Comparison of ENCODE assay signal across 8 cellular contexts in genomic region chr6:96923871-96924493, GRCh38. TPM values are rescaled to one million over a fixed set of nuclear protein-coding genes. Genes with fewer than 3 reads are reported as not detected.
DNase-seq lines count a peak whose midpoint lies in the region; ATAC-seq and TF ChIP-seq lines count a peak whose summit lies in the region.

No MANE protein-coding gene starts in this region.

- no peak overlapping the region for H3K14ac ChIP-seq in neuronal stem cell (ENCODE audit: low read length)

- peaks cover 0 to 8% (median 0%) of the 10 kb centered on the region in 3 donors for H3K36me3 Mint-ChIP-seq in CD8-positive, alpha-beta memory T cell

- WGBS in esophagus, 2 donors, result 4 to 5% methylated on average over 33 to 34 of the region's 34 CpGs
- WGBS in neuronal stem cell (ENCODE audit: extremely low coverage in 2 of 2, insufficient read length in 2 of 2, insufficient replicate concordance in 1 of 2), 2 donors, result no CpG with 5 or more reads among the region's 34 CpGs

- peak overlapping the region; percentile 85 for H3K27ac ChIP-seq in CD8-positive, alpha-beta memory T cell (ENCODE audit: low read depth, low read length)
- H3K27ac ChIP-seq in esophagus (ENCODE audit: low read depth in 2 of 2, low read length in 1 of 2) (peak overlapping the region; percentile 22 to 37), neuronal stem cell (replicated peaks; ENCODE audit: low read length) (no peak overlapping the region)

- H3K27ac Mint-ChIP-seq in CD8-positive, alpha-beta memory T cell, result peak overlapping the region; percentile 96 to 99 (median 98)

- H2AFZ ChIP-seq in neuronal stem cell (ENCODE audit: low read length), result peak overlapping the region; percentile 97

- no peak overlapping the region for H2BK12ac ChIP-seq in neuronal stem cell (ENCODE audit: low read length)

- no peaks in the 10 kb centered on the region for H3K9me3 ChIP-seq in CD8-positive, alpha-beta memory T cell (ENCODE audit: low read length)
- H3K9me3 ChIP-seq in esophagus (ENCODE audit: control insufficient read depth in 2 of 2, insufficient read depth in 1 of 2, low read depth in 1 of 2, low read length in 1 of 2) (no peaks in the 10 kb centered on the region), neuronal stem cell (replicated peaks in 1 of 2; ENCODE audit: control insufficient read depth in 2 of 2, insufficient read depth in 1 of 2, low read depth in 1 of 2, low read length in 2 of 2) (no peaks in the 10 kb centered on the region)

- DNase-seq in CD8-positive, alpha-beta memory T cell, result peak in 1 of 5 donors; percentile 68
- DNase-seq in neuronal stem cell (ENCODE audit: low spot score), result no peak
- DNase-seq in GM13976 (ENCODE audit: low spot score), result no peak
- DNase-seq in activated CD4-positive, CD25-positive, alpha-beta regulatory T cell treated with anti-CD3 and anti-CD28 coated beads, Interleukin-2, amount 50 U/mL, for 72 hours, result no peak

- no peak overlapping the region for H4K8ac ChIP-seq in neuronal stem cell (ENCODE audit: low read depth, low read length)

- H3K23ac ChIP-seq in neuronal stem cell (ENCODE audit: low read depth, low read length, poor library complexity), result no peak overlapping the region

- peak; percentile 72; the same call in 1 of the 2 replicates for TF ChIP-seq POLR2A in Raji (IDR thresholded peaks at IDR 0.05; ENCODE audit: insufficient read depth, low read depth, low read length)

- peak overlapping the region; percentile 64 for H3K9ac ChIP-seq in neuronal stem cell (ENCODE audit: low read depth, low read length, poor library complexity)

- TF ChIP-seq CTCF in GM13976 (IDR thresholded peaks at IDR 0.05; ENCODE audit: borderline replicate concordance, control extremely low read depth, extremely low read depth, insufficient read depth, missing control alignments), result no peak

- H3K9me3 Mint-ChIP-seq in CD8-positive, alpha-beta memory T cell, result peaks cover 0 to 3% (median 0%) of the 10 kb centered on the region in 5 donors

- peak overlapping the region; percentile 88 for H3K4me2 ChIP-seq in neuronal stem cell (ENCODE audit: insufficient read depth, low read length, poor library complexity, severe bottlenecking)

- ATAC-seq in GM18907 (IDR thresholded peaks at IDR 0.05; ENCODE audit: unreplicated experiment) (peak; percentile 90), HG03097 (IDR thresholded peaks at IDR 0.05; ENCODE audit: low FRiP score, unreplicated experiment) (peak; percentile 83)

- H3K4me1 Mint-ChIP-seq in CD8-positive, alpha-beta memory T cell, result peaks cover 29 to 44% (median 34%) of the 10 kb centered on the region in 3 donors

- POLR2A ChIA-PET in CD8-positive, alpha-beta memory T cell (lab: Charles Lee), result interaction anchor here (0.6 to 1.4 kb wide), 6 partner anchors 9 to 619 kb away, joined by 4 to 16 read pairs (median 4); partner anchors contain the start of genes GPR63 and NDUFAF4

- CTCF ChIA-PET in CD8-positive, alpha-beta memory T cell (lab: Charles Lee), result interaction anchor here (0.9 to 1.3 kb wide), 5 partner anchors 12 to 30 kb away, joined by 3 to 6 read pairs (median 4); no protein-coding TSS in a partner anchor

- H3K27me3 Mint-ChIP-seq in CD8-positive, alpha-beta memory T cell, result peaks cover 0 to 12% of the 10 kb centered on the region in 2 donors

- H2AK5ac ChIP-seq in neuronal stem cell (ENCODE audit: low read depth, low read length), result no peak overlapping the region

- in situ Hi-C loops in GM13976 (cut with MboI; ENCODE audit: low sequenced_read_pairs, unreplicated experiment), result no loop called here

- no peaks in the 10 kb centered on the region for H3K79me1 ChIP-seq in neuronal stem cell (ENCODE audit: low read depth, low read length)

- no peak overlapping the region for H2BK120ac ChIP-seq in neuronal stem cell (ENCODE audit: low read depth, low read length)

- H3K36me3 ChIP-seq in CD8-positive, alpha-beta memory T cell (ENCODE audit: insufficient read depth, low read length), result no peaks in the 10 kb centered on the region
- H3K36me3 ChIP-seq in esophagus (ENCODE audit: control insufficient read depth in 2 of 2, insufficient read depth in 2 of 2, low read length in 1 of 2) (no peaks in the 10 kb centered on the region), neuronal stem cell (replicated peaks in 1 of 2; ENCODE audit: control insufficient read depth in 2 of 2, insufficient read depth in 2 of 2, low read length in 2 of 2) (no peaks in the 10 kb centered on the region)

- no peak overlapping the region for H3K4ac ChIP-seq in neuronal stem cell (ENCODE audit: low read length)

- H3K18ac ChIP-seq in neuronal stem cell (ENCODE audit: low read length), result peak overlapping the region; percentile 84

- H3K4me3 ChIP-seq in CD8-positive, alpha-beta memory T cell (ENCODE audit: low read length), result peak overlapping the region; percentile 66
- H3K4me3 ChIP-seq in esophagus (ENCODE audit: low read depth in 1 of 2, low read length in 2 of 2) (peak overlapping the region; percentile 71 to 80), neuronal stem cell (ENCODE audit: low read length in 2 of 2) (peak overlapping the region; percentile 74 to 82)

- H2BK15ac ChIP-seq in neuronal stem cell (ENCODE audit: low read length), result no peak overlapping the region

- H2BK5ac ChIP-seq in neuronal stem cell (ENCODE audit: low read length), result no peak overlapping the region

- H4K91ac ChIP-seq in neuronal stem cell (ENCODE audit: low read depth, low read length, poor library complexity), result no peak overlapping the region

- no peaks in the 10 kb centered on the region for H3K27me3 ChIP-seq in CD8-positive, alpha-beta memory T cell (ENCODE audit: insufficient read depth, low read length, poor library complexity, severe bottlenecking)
- no peaks in the 10 kb centered on the region for H3K27me3 ChIP-seq in esophagus (ENCODE audit: control insufficient read depth in 1 of 2, insufficient read depth in 2 of 2, low read length in 2 of 2)
- H3K27me3 ChIP-seq in neuronal stem cell (ENCODE audit: control insufficient read depth in 3 of 3, insufficient read depth in 3 of 3, low read depth in 1 of 3, low read length in 3 of 3), result peaks cover 0 to 66% (median 0%) of the 10 kb centered on the region in 3 experiments

- H3K4me1 ChIP-seq in CD8-positive, alpha-beta memory T cell (ENCODE audit: insufficient read depth, low read length), result peaks cover 23% of the 10 kb centered on the region
- H3K4me1 ChIP-seq in esophagus (ENCODE audit: control insufficient read depth in 2 of 2, insufficient read depth in 2 of 2, low read length in 1 of 2), result no peaks in the 10 kb centered on the region
- H3K4me1 ChIP-seq in neuronal stem cell (ENCODE audit: control insufficient read depth in 2 of 2, insufficient read depth in 1 of 2, low read depth in 1 of 2, low read length in 2 of 2), result peaks cover 2% of the 10 kb centered on the region in 2 donors

- peak overlapping the region; percentile 90 to 99 (median 97) for H3K4me3 Mint-ChIP-seq in CD8-positive, alpha-beta memory T cell

RNA-seq across cellular contexts. Expression of gene KLHL32, which starts 0.5 kb away (rescaled TPM):
- total RNA-seq in CD8-positive, alpha-beta memory T cell, result under 1 TPM; 0.55 to 0.83 TPM
- 0.84 TPM for polyA plus RNA-seq in CD8-positive, alpha-beta memory T cell
- polyA plus RNA-seq in esophagus, result not detected
- polyA plus RNA-seq in neuronal stem cell (2013, experiment 1 of 2), result 0.74 TPM
- 0.82 TPM for polyA plus RNA-seq in neuronal stem cell (2013, experiment 2 of 2)

RNA-seq across cellular contexts. Expression of gene NDUFAF4, which starts 26.3 kb away (rescaled TPM):
- 10 to 100 TPM; 69.3 to 76.5 TPM for total RNA-seq in CD8-positive, alpha-beta memory T cell
- polyA plus RNA-seq in CD8-positive, alpha-beta memory T cell, result 84.9 TPM
- polyA plus RNA-seq in esophagus, result 10 to 100 TPM; 15.7 to 16.6 TPM
- 41.4 TPM for polyA plus RNA-seq in neuronal stem cell (2013, experiment 1 of 2)
- 36.6 TPM for polyA plus RNA-seq in neuronal stem cell (2013, experiment 2 of 2)
